ENCODE assay signal across 9 cellular contexts in the genomic region with DNA sequence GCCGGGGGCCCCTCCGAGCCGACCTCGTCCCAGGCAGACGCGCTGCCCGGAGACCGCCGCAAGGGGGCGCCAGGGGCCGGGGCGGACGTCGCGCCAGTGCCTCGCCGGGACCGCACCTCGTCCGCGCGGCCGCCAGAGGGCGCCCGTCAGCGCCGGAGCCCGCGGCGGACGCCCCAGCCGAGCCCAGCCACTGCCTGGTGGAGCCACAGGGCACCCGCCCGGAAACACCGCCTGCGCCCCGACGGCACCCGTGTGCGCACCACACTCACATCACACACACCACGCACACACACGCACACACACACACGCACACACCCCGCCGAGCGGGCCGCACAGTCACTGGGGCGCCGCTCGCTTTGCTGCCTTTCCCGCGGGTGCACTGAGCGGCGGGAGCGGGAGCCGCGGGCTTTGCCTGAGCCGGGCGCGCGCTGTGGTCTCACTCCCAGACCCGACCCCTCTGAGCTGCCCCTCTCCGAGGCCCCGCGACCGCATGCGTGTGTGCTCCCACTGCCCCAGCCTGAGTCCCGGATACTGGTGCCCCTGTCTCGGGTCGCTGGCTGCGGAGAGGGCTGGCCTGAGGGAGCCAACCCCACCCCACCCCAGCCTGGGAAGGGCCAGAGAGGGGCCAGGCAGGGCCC.
A peak's percentile ranks its signal among the peaks of the same experiment; 100 is the strongest.
DNase-seq lines count a peak whose midpoint lies in the region; ATAC-seq and TF ChIP-seq lines count a peak whose summit lies in the region.
"Had no signal": no experiment of that assay in that cellular context is flagged by ENCODE, and none has a peak within 500 bp of the region (broad histone marks: within the 10 kb centered on the region; RNA-seq: fewer than 3 reads in every experiment).

No MANE protein-coding gene starts in this region.

- ATAC-seq in GM18505 (IDR thresholded peaks at IDR 0.05; ENCODE audit: unreplicated experiment) (peak; percentile 96), HG02938 (IDR thresholded peaks at IDR 0.05; ENCODE audit: unreplicated experiment) (peak; percentile 85), aorta (ENCODE audit: low FRiP score) (peak; percentile 90)

- peak; percentile 86 for DNase-seq in NCI-H345 (lab: John Stamatoyannopoulos, UW)
- peak; percentile 66 for DNase-seq in activated T-helper 1 cell treated with anti-CD3 and anti-CD28 coated beads, Interleukin-12 subunit alpha, Interleukin-12 subunit beta, Interleukin-2, Interleukin-4 antibody, amounts not matched to agents 30 ng/mL and 10 ng/mL and 1 ng/mL, durations not matched to agents 14 hours and 24 hours and 36 hours (ENCODE audit: low spot score)
- DNase-seq in glutamatergic neuron, result peak; percentile 91
- DNase-seq in ovary, result peak in 1 of 5 donors; percentile 45
- peak; percentile 60 to 85 for DNase-seq in aorta
- DNase-seq: naive B cell had no signal

- no peaks in the 10 kb centered on the region for H3K9me3 ChIP-seq in ovary
- no peaks in the 10 kb centered on the region for H3K9me3 ChIP-seq in aorta (ENCODE audit: control insufficient read depth, low read length)

- H3K36me3 ChIP-seq in ovary (no peaks in the 10 kb centered on the region), aorta (ENCODE audit: control insufficient read depth in 1 of 2, insufficient read depth in 2 of 2, low read length in 1 of 2) (no peaks in the 10 kb centered on the region)

- no peaks in the 10 kb centered on the region for H3K4me1 ChIP-seq in ovary (ENCODE audit: insufficient read depth)
- no peaks in the 10 kb centered on the region for H3K4me1 ChIP-seq in aorta (ENCODE audit: control insufficient read depth in 1 of 2, insufficient read depth in 2 of 2, low read length in 2 of 2)

- no peaks in the 10 kb centered on the region for H3K27me3 ChIP-seq in ovary
- H3K27me3 ChIP-seq in aorta (ENCODE audit: control insufficient read depth in 1 of 2, insufficient read depth in 2 of 2, low read length in 1 of 2), result no peaks in the 10 kb centered on the region

- H3K4me1 Mint-ChIP-seq in activated T-helper 1 cell treated with anti-CD3 and anti-CD28 coated beads, Interleukin-12 subunit alpha, Interleukin-12 subunit beta, Interleukin-2, Interleukin-4 antibody, amounts not matched to agents 30 ng/mL and 10 ng/mL and 1 ng/mL, durations not matched to agents 14 hours and 24 hours and 36 hours (ENCODE audit: low read depth), result no peaks in the 10 kb centered on the region
- peaks cover 10% of the 10 kb centered on the region for H3K4me1 Mint-ChIP-seq in glutamatergic neuron (ENCODE audit: low read depth, unreplicated experiment)

- peaks cover 29% of the 10 kb centered on the region for H3K27me3 Mint-ChIP-seq in activated T-helper 1 cell treated with anti-CD3 and anti-CD28 coated beads, Interleukin-12 subunit alpha, Interleukin-12 subunit beta, Interleukin-2, Interleukin-4 antibody, amounts not matched to agents 30 ng/mL and 10 ng/mL and 1 ng/mL, durations not matched to agents 14 hours and 24 hours and 36 hours (ENCODE audit: insufficient read depth)
- peaks cover 5% of the 10 kb centered on the region for H3K27me3 Mint-ChIP-seq in glutamatergic neuron (ENCODE audit: unreplicated experiment)

- H3K4me3 ChIP-seq in ovary (peak overlapping the region; percentile 7), aorta (ENCODE audit: low read length in 2 of 2) (no peak overlapping the region)

- no peak overlapping the region for H3K27ac Mint-ChIP-seq in activated T-helper 1 cell treated with anti-CD3 and anti-CD28 coated beads, Interleukin-12 subunit alpha, Interleukin-12 subunit beta, Interleukin-2, Interleukin-4 antibody, amounts not matched to agents 30 ng/mL and 10 ng/mL and 1 ng/mL, durations not matched to agents 14 hours and 24 hours and 36 hours
- no peak overlapping the region for H3K27ac Mint-ChIP-seq in glutamatergic neuron (ENCODE audit: unreplicated experiment)
- H3K27ac Mint-ChIP-seq: naive B cell had no signal

- no peaks in the 10 kb centered on the region for H3K36me3 Mint-ChIP-seq in activated T-helper 1 cell treated with anti-CD3 and anti-CD28 coated beads, Interleukin-12 subunit alpha, Interleukin-12 subunit beta, Interleukin-2, Interleukin-4 antibody, amounts not matched to agents 30 ng/mL and 10 ng/mL and 1 ng/mL, durations not matched to agents 14 hours and 24 hours and 36 hours (ENCODE audit: low read depth)
- H3K36me3 Mint-ChIP-seq in glutamatergic neuron (ENCODE audit: unreplicated experiment), result no peaks in the 10 kb centered on the region

- no peak overlapping the region for H3K4me3 Mint-ChIP-seq in activated T-helper 1 cell treated with anti-CD3 and anti-CD28 coated beads, Interleukin-12 subunit alpha, Interleukin-12 subunit beta, Interleukin-2, Interleukin-4 antibody, amounts not matched to agents 30 ng/mL and 10 ng/mL and 1 ng/mL, durations not matched to agents 14 hours and 24 hours and 36 hours
- H3K4me3 Mint-ChIP-seq in glutamatergic neuron (ENCODE audit: unreplicated experiment), result peak overlapping the region; percentile 78

- TF ChIP-seq EP300 in ovary (IDR thresholded peaks at IDR 0.05), result no peak

- no peak overlapping the region for H3K27ac ChIP-seq in 22Rv1
- H3K27ac ChIP-seq in ovary, result no peak overlapping the region
- no peak overlapping the region for H3K27ac ChIP-seq in aorta (ENCODE audit: low read depth in 1 of 2, low read length in 2 of 2)

- TF ChIP-seq POLR2A in GM18505 (IDR thresholded peaks at IDR 0.05; ENCODE audit: borderline replicate concordance, extremely low read depth, insufficient read depth, insufficient read length) (no peak), ovary (IDR thresholded peaks at IDR 0.05) (no peak)

- WGBS in ovary, 3 donors, result 1 to 4% (median 2%) methylated on average over 50 to 71 of the region's 71 CpGs
- 1 to 2% methylated on average over 61 to 71 of the region's 71 CpGs for WGBS in aorta, 2 donors

- no peaks in the 10 kb centered on the region for H3K9me3 Mint-ChIP-seq in activated T-helper 1 cell treated with anti-CD3 and anti-CD28 coated beads, Interleukin-12 subunit alpha, Interleukin-12 subunit beta, Interleukin-2, Interleukin-4 antibody, amounts not matched to agents 30 ng/mL and 10 ng/mL and 1 ng/mL, durations not matched to agents 14 hours and 24 hours and 36 hours
- no peaks in the 10 kb centered on the region for H3K9me3 Mint-ChIP-seq in glutamatergic neuron (ENCODE audit: unreplicated experiment)

- TF ChIP-seq CTCF in 22Rv1 (IDR thresholded peaks at IDR 0.05) (peak; percentile 99), glutamatergic neuron (IDR thresholded peaks at IDR 0.05; ENCODE audit: partially characterized antibody, unreplicated experiment) (peak; percentile 95), ovary (IDR thresholded peaks at IDR 0.05) (no peak)

- intact Hi-C loops in activated T-helper 1 cell treated with anti-CD3 and anti-CD28 coated beads, Interleukin-12 subunit alpha, Interleukin-12 subunit beta, Interleukin-2, Interleukin-4 antibody, amounts not matched to agents 30 ng/mL and 10 ng/mL and 1 ng/mL, durations not matched to agents 14 hours and 24 hours and 36 hours (cut with micrococcal nuclease), result loop anchor here (1.0 kb wide), 1 partner anchor 752 kb away; no protein-coding TSS in a partner anchor
- intact Hi-C loops in ovary (cut with DNase I), result no loop called here
- intact Hi-C loops in aorta (cut with DNase I), result loop anchor here (5.0 to 10.0 kb wide), 2 partner anchors 752 to 754 kb away; no protein-coding TSS in a partner anchor

Comparison
In these comparisons a context has a peak if more than half of its experiments do, and no peak if none do; other contexts are left out.
1. CTCF ChIP-seq: peak in 22Rv1 (single experiment) and glutamatergic neuron (single experiment); none in ovary (0 of 3).
2. intact Hi-C loops: an anchor here in activated T-helper 1 cell treated with anti-CD3 and anti-CD28 coated beads, Interleukin-12 subunit alpha, Interleukin-12 subunit beta, Interleukin-2, Interleukin-4 antibody, amounts not matched to agents 30 ng/mL and 10 ng/mL and 1 ng/mL, durations not matched to agents 14 hours and 24 hours and 36 hours (1.0 kb wide) and aorta (5.0 to 10.0 kb wide); none called in ovary.
3. Peak in every context shown above with its lines, with median percentiles within 50 percentile points of each other: ATAC-seq.